ENCODE assay signal across 9 cellular contexts in the genomic region with DNA sequence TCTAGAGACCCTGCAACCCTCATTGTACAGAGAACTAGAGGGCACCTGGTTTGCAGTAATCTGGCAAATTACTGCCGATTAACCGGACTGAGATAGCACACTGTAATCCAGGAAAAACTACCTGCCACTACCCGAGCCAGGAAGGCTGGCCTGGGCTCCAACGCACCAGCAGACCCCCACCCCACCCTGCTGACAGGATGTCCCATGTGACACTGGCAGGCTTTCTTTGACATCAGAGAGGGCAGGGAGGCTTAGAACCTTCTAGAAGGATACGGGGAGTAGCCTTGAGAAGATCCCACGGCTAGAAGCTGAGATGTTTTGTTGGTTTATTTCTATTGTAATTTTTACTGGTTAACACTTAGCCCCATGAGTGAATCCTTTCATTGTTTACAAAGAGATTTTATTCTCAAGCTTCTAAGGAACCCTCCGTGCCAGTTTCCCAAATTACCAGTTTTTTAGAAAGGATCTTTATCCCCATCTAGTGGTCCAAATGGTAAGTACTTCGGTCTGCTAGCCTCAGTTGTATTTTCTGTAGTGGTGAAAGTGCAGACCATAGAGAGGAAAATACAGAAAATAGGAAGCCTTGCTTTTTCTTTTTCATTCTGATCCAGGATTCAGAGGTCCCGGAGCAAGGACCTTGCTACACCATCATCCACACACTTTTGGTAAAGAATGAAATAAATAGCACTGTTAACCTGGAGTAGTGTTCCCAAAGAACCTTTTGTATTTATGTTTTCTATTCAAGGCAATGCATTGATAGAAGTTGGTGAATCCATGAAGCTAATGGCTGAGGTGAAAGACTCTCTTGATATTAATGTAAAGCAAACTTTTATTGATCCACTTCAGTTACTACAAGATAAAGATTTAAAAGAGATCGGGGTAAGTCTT.
DNase-seq lines count a peak whose midpoint lies in the region; ATAC-seq and TF ChIP-seq lines count a peak whose summit lies in the region.
"Had no signal": no experiment of that assay in that cellular context is flagged by ENCODE, and none has a peak within 500 bp of the region (broad histone marks: within the 10 kb centered on the region; RNA-seq: fewer than 3 reads in every experiment).

No MANE protein-coding gene starts in this region.

- no peaks in the 10 kb centered on the region for H3K36me3 ChIP-seq in smooth muscle cell (ENCODE audit: low read depth)

- 77% methylated on average over 10 of the region's 10 CpGs for WGBS in smooth muscle cell (ENCODE audit: low lambda C conversion rate)

- no peaks in the 10 kb centered on the region for H3F3A ChIP-seq in smooth muscle cell (ENCODE audit: low read depth)

- H3K4me3 ChIP-seq in fibroblast of the aortic adventitia (ENCODE audit: low read depth, low read length) (no peak overlapping the region), smooth muscle cell (no peak overlapping the region)

- H4K20me1 ChIP-seq in smooth muscle cell (ENCODE audit: low read depth) = no peaks in the 10 kb centered on the region

- no peak overlapping the region for H3K4me2 ChIP-seq in smooth muscle cell

- no peak overlapping the region for H3K27ac ChIP-seq in smooth muscle cell (ENCODE audit: low read depth)

- no peak overlapping the region for H2AFZ ChIP-seq in smooth muscle cell (ENCODE audit: low read depth)

- no peak for ATAC-seq in GM21576 (IDR thresholded peaks at IDR 0.05; ENCODE audit: unreplicated experiment)
- ATAC-seq in effector memory CD8-positive, alpha-beta T cell (replicated peaks) = no peak

- H3K9me3 Mint-ChIP-seq in effector memory CD8-positive, alpha-beta T cell = no peaks in the 10 kb centered on the region

- no peaks in the 10 kb centered on the region for H3K4me1 Mint-ChIP-seq in effector memory CD8-positive, alpha-beta T cell (ENCODE audit: low read depth in 2 of 2)
- H3K4me1 Mint-ChIP-seq: CD4-positive, CD25-positive, alpha-beta regulatory T cell had no signal

- peak; percentile 74 for TF ChIP-seq CTCF in fibroblast of the aortic adventitia (IDR thresholded peaks at IDR 0.05; ENCODE audit: insufficient read depth, low read length)
- TF ChIP-seq CTCF in smooth muscle cell (IDR thresholded peaks at IDR 0.05; ENCODE audit: borderline replicate concordance, insufficient read depth, poor library complexity, severe bottlenecking) = peak; percentile 46

- DNase-seq in NCI-H2196 (lab: John Stamatoyannopoulos, UW; ENCODE audit: unreplicated experiment) (peak; percentile 2), NCI-H2196 treated with DMSO at 0.1 percent for 48 hours (lab: John Stamatoyannopoulos, UW; ENCODE audit: unreplicated experiment) (no peak), RPMI8226 (peak; percentile 12), fibroblast of the aortic adventitia (ENCODE audit: low read depth) (peak; percentile 47), smooth muscle cell (lab: John Stamatoyannopoulos, UW; ENCODE audit: unreplicated experiment) (no peak), NCI-H2227 (lab: John Stamatoyannopoulos, UW; ENCODE audit: unreplicated experiment) (no peak)
- no peak for DNase-seq in effector memory CD8-positive, alpha-beta T cell

- H3K4me1 ChIP-seq in smooth muscle cell (ENCODE audit: low read depth) = no peaks in the 10 kb centered on the region

- H3K36me3 Mint-ChIP-seq in effector memory CD8-positive, alpha-beta T cell (ENCODE audit: insufficient read depth) = no peaks in the 10 kb centered on the region
- H3K36me3 Mint-ChIP-seq: CD4-positive, CD25-positive, alpha-beta regulatory T cell had no signal

- H3K79me2 ChIP-seq in smooth muscle cell (ENCODE audit: low read depth) = no peaks in the 10 kb centered on the region

- H3K27me3 Mint-ChIP-seq in effector memory CD8-positive, alpha-beta T cell = peaks cover 0 to 19% of the 10 kb centered on the region in 2 donors

- no peak overlapping the region for H3K9ac ChIP-seq in smooth muscle cell (ENCODE audit: low read depth)

- H3K9me3 ChIP-seq in smooth muscle cell (replicated peaks; ENCODE audit: low read depth) = no peaks in the 10 kb centered on the region

- H3K27me3 ChIP-seq in smooth muscle cell (ENCODE audit: low read depth) = no peaks in the 10 kb centered on the region

- no peak overlapping the region for H3K4me3 Mint-ChIP-seq in effector memory CD8-positive, alpha-beta T cell
- H3K4me3 Mint-ChIP-seq: CD4-positive, CD25-positive, alpha-beta regulatory T cell had no signal

- no peak overlapping the region for H3K27ac Mint-ChIP-seq in effector memory CD8-positive, alpha-beta T cell
- H3K27ac Mint-ChIP-seq: CD4-positive, CD25-positive, alpha-beta regulatory T cell had no signal

Comparison
In these comparisons a context has a peak if more than half of its experiments do, and no peak if none do; other contexts are left out.
1. DNase-seq: peak in NCI-H2196 (single experiment), RPMI8226 (single experiment) and fibroblast of the aortic adventitia (single experiment); none in NCI-H2196 treated with DMSO at 0.1 percent for 48 hours (single experiment), smooth muscle cell (single experiment), effector memory CD8-positive, alpha-beta T cell (0 of 3) and NCI-H2227 (single experiment).